In genomic region chr2:37119182-37119581, GRCh38 we compare ENCODE assay signal across 14 cellular contexts.
"Had no signal": no experiment of that assay in that cellular context is flagged by ENCODE, and none has a peak within 500 bp of the region (broad histone marks: within the 10 kb centered on the region; RNA-seq: fewer than 3 reads in every experiment).

No MANE protein-coding gene starts in this region.

- H3K27me3 ChIP-seq: foreskin keratinocyte, testis, upper lobe of right lung had no signal

- ATAC-seq: activated CD4-positive, CD25-positive, alpha-beta regulatory T cell treated with anti-CD3 and anti-CD28 coated beads, Interleukin-2, amount 50 U/mL, for 24 hours; foreskin keratinocyte; left cardiac atrium; naive thymus-derived CD4-positive, alpha-beta T cell; right cardiac atrium; stimulated activated naive CD8-positive, alpha-beta T cell treated with anti-CD3 and anti-CD28 coated beads, Interleukin-15, Interleukin-2, amounts not matched to agents 100 U/mL and 50 U/mL, for 24 hours; upper lobe of right lung had no signal

- H3K9me3 ChIP-seq: testis, upper lobe of right lung had no signal

- DNase-seq: activated CD4-positive, alpha-beta T cell treated with anti-CD3 and anti-CD28 coated beads, Interleukin-2, amount 50 U/mL, for 4 hours; foreskin keratinocyte; left cardiac atrium; midbrain; naive thymus-derived CD4-positive, alpha-beta T cell; right cardiac atrium; stimulated activated CD4-positive, alpha-beta T cell treated with anti-CD3 and anti-CD28 coated beads, Interleukin-2, amount 100 ng/mL, for 24 hours; stimulated activated naive CD8-positive, alpha-beta T cell treated with anti-CD3 and anti-CD28 coated beads, Interleukin-15, Interleukin-2, amounts not matched to agents 100 U/mL and 50 U/mL, for 24 hours; testis; upper lobe of right lung had no signal

- H3K4me1 ChIP-seq: foreskin keratinocyte, testis, upper lobe of right lung had no signal

- H3K4me3 ChIP-seq: lung, testis, upper lobe of right lung had no signal

- H3K27ac ChIP-seq: foreskin keratinocyte, testis, upper lobe of right lung had no signal

- FAIRE-seq: colon, TTC549 had no signal
